ENCODE assay signal across 1 cellular context in the genomic region with DNA sequence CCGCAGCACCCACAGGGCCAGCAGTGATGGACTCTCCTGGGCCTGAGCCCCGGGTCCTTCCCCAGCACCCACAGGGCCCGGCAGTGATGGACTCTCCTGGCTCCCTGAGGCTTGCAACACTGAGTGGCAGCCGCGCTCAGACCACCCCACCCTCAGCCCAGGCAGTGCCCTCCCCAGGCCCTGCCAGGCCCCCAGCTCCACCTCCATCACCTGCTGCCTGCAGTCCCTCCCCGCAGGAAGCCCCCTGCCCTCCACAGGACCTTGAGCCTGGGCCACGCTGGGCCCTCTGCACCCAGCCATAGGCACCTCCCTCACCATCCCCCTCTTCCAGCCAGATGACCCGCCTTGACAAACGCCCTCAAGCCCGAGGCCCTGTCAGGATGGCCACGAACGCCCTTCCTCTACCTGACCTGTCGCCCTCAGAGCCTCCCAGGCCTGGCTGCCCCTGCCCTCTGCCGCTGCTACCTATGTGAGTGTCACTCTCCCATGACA.
A peak's percentile ranks its signal among the peaks of the same experiment; 100 is the strongest.
TF ChIP-seq lines count a peak whose summit lies in the region.

No MANE protein-coding gene starts in this region.

TF ChIP-seq in K562, 482 proteins besides CTCF, POLR2A, EP300 and RAD21:
- TF ChIP-seq POLR2G (IDR thresholded peaks at IDR 0.05; ENCODE audit: low read depth, low read length) (peak; percentile 41), EGR1 (conservative IDR thresholded peaks at IDR 0.05) (no peak)
